ENCODE assay signal across 30 cellular contexts in the genomic region with DNA sequence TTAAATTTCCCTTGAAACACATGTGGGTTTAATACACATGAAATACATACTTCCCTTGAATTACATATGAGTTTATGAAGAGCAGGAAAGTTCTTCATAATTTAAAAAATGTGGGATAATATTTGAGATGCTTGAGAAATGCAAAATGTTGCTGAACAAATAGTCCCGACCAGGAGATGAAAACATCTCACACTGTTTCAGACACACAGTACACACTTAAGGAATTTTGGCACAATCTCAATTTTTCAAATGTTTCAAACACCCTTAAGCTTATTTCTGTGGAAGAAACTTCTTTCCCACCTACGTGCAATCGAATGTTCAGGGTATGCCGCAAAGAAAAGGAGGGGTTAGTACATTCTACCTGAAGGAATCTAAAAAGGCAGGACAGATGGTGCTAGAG. TPM values are rescaled to one million over a fixed set of nuclear protein-coding genes. Genes with fewer than 3 reads are reported as not detected.
A peak's percentile ranks its signal among the peaks of the same experiment; 100 is the strongest.
DNase-seq lines count a peak whose midpoint lies in the region; ATAC-seq, FAIRE-seq and TF ChIP-seq lines count a peak whose summit lies in the region.
"Had no signal": no experiment of that assay in that cellular context is flagged by ENCODE, and none has a peak within 500 bp of the region (broad histone marks: within the 10 kb centered on the region; RNA-seq: fewer than 3 reads in every experiment).

No MANE protein-coding gene starts in this region.

- H3K27ac Mint-ChIP-seq in chondrocyte (ENCODE audit: unreplicated experiment) = peak overlapping the region; percentile 70
- H3K27ac Mint-ChIP-seq: B cell; CD8-positive, alpha-beta T cell; GM23338; HFFc6; IgD-negative memory B cell had no signal

- H3K4me3 Mint-ChIP-seq in chondrocyte (ENCODE audit: unreplicated experiment) = peak overlapping the region; percentile 1
- H3K4me3 Mint-ChIP-seq: B cell; CD8-positive, alpha-beta T cell; GM23338; HFFc6; IgD-negative memory B cell had no signal

- no peaks in the 10 kb centered on the region for H3K36me3 Mint-ChIP-seq in chondrocyte (ENCODE audit: low read depth)
- H3K36me3 Mint-ChIP-seq: CD8-positive, alpha-beta T cell; IgD-negative memory B cell had no signal

- peaks cover 23% of the 10 kb centered on the region for H3K4me1 Mint-ChIP-seq in chondrocyte (ENCODE audit: low read depth)
- H3K4me1 Mint-ChIP-seq: B cell, IgD-negative memory B cell had no signal

- peaks cover 2% of the 10 kb centered on the region for H3K27me3 Mint-ChIP-seq in chondrocyte (ENCODE audit: low read depth)

- DNase-seq in GM03348 (ENCODE audit: low spot score) (peak; percentile 27), chondrocyte (ENCODE audit: low spot score) (no peak), left lung (no peak), RCC 7860 (ENCODE audit: low spot score) (no peak), GM12891 (ENCODE audit: insufficient read length, low spot score) (no peak)
- DNase-seq in stimulated activated CD4-positive, alpha-beta T cell treated with anti-CD3 and anti-CD28 coated beads, Interleukin-12 subunit alpha, Interleukin-12 subunit beta, amount 100 ng/mL, for 4 hours = no peak
- DNase-seq: Caco-2; CD8-positive, alpha-beta T cell; DMS 273 treated with DMSO at 0.1 percent for 48 hours; DND-41; HFFc6; NCI-H1048; NCI-H1417; NCI-H1694; NCI-H2029 treated with DMSO at 0.1 percent for 48 hours; NCI-H446 treated with DMSO at 0.1 percent for 48 hours; NCI-H526; NK-92 treated with Interleukin-12 subunit alpha and Interleukin-12 subunit beta, amount 100 ng/mL, for 24 hours; PC-3; Right ventricle myocardium superior had no signal

- H3K36me3 ChIP-seq in left lung = no peaks in the 10 kb centered on the region
- H3K36me3 ChIP-seq: HAP-1, SJSA1 had no signal

- H3K27me3 ChIP-seq in left lung = no peaks in the 10 kb centered on the region

- H3K4me3 ChIP-seq in left lung = no peak overlapping the region
- H3K4me3 ChIP-seq: A549, GM23338, HAP-1, SJSA1 had no signal

- TF ChIP-seq POLR2A in GM12891 (IDR thresholded peaks at IDR 0.05; ENCODE audit: low read depth, low read length) = no peak

- FAIRE-seq in RCC 7860 (lab: Jason Lieb, UNC) (no peak), GM12891 (lab: Jason Lieb, UNC) (no peak)
- FAIRE-seq: A549, GM18507 had no signal

- peaks cover 0 to 6% of the 10 kb centered on the region in 2 donors for H3K9me3 ChIP-seq in left lung
- H3K9me3 ChIP-seq: A549, Caco-2, HAP-1, SJSA1 had no signal

- H3K4me1 ChIP-seq in left lung = peaks cover 0 to under 1% of the 10 kb centered on the region in 2 donors
- H3K4me1 ChIP-seq: A549, HAP-1, SJSA1 had no signal

- no peaks in the 10 kb centered on the region for H3K9me3 Mint-ChIP-seq in chondrocyte (ENCODE audit: low read depth)
- H3K9me3 Mint-ChIP-seq: CD8-positive, alpha-beta T cell; HFFc6 had no signal

- no peak overlapping the region for H3K27ac ChIP-seq in left lung
- H3K27ac ChIP-seq: A549, C4-2B, HL-60, SJSA1 had no signal

- TF ChIP-seq CTCF in chondrocyte (IDR thresholded peaks at IDR 0.05) = no peak
- TF ChIP-seq CTCF in left lung (IDR thresholded peaks at IDR 0.05) = no peak

- ATAC-seq in left lung (peak; percentile 25), SK-N-SH treated with all-trans-retinoic acid at 6 μM for 48 hours (no peak)
- ATAC-seq: A549; CD8-positive, alpha-beta T cell; GM23338; PC-3 had no signal

- intact Hi-C loops in left lung (cut with DNase I) = no loop called here

TF ChIP-seq in GM12891, 5 proteins besides CTCF, POLR2A, EP300 and RAD21:
- TF ChIP-seq TAF1 (IDR thresholded peaks at IDR 0.05; ENCODE audit: low read depth, low read length) (no peak), POLR2AphosphoS5 (IDR thresholded peaks at IDR 0.05; ENCODE audit: low read depth, low read length) (no peak), POU2F2 (IDR thresholded peaks at IDR 0.05; ENCODE audit: low read depth, low read length) (no peak), PAX5 (IDR thresholded peaks at IDR 0.05; ENCODE audit: insufficient read depth, low read length, severe bottlenecking) (no peak), SPI1 (IDR thresholded peaks at IDR 0.05; ENCODE audit: low read depth, low read length) (no peak)

TF ChIP-seq in SK-N-SH treated with all-trans-retinoic acid at 6 μM for 48 hours, 23 proteins besides CTCF, POLR2A, EP300 and RAD21:
- TF ChIP-seq PPARA (CRISPR knock-in tag; IDR thresholded peaks at IDR 0.05; ENCODE audit: borderline replicate concordance) (no peak), ZFP3 (CRISPR knock-in tag; IDR thresholded peaks at IDR 0.05) (no peak), ZC3H10 (CRISPR knock-in tag; IDR thresholded peaks at IDR 0.05) (no peak), ZNF8 (CRISPR knock-in tag; IDR thresholded peaks at IDR 0.05) (no peak), RARB (CRISPR knock-in tag; IDR thresholded peaks at IDR 0.05) (no peak), ZNF565 (CRISPR knock-in tag; conservative IDR thresholded peaks at IDR 0.05; ENCODE audit: low read depth) (no peak), ZNF70 (CRISPR knock-in tag; IDR thresholded peaks at IDR 0.05) (no peak), BACH2 (CRISPR knock-in tag; IDR thresholded peaks at IDR 0.05; ENCODE audit: borderline replicate concordance) (no peak), OSR1 (CRISPR knock-in tag; IDR thresholded peaks at IDR 0.05) (no peak), TCF4 (CRISPR knock-in tag; IDR thresholded peaks at IDR 0.05; ENCODE audit: borderline replicate concordance) (no peak), CSDC2 (CRISPR knock-in tag; IDR thresholded peaks at IDR 0.05) (no peak), TOX (CRISPR knock-in tag; IDR thresholded peaks at IDR 0.05; ENCODE audit: borderline replicate concordance) (no peak), ESRRG (CRISPR knock-in tag; IDR thresholded peaks at IDR 0.05) (no peak), GLIS3 (CRISPR knock-in tag; IDR thresholded peaks at IDR 0.05) (no peak), ISL1 (CRISPR knock-in tag; IDR thresholded peaks at IDR 0.05) (no peak), ARNTL (CRISPR knock-in tag; IDR thresholded peaks at IDR 0.05; ENCODE audit: borderline replicate concordance, low read depth) (no peak)
- TF ChIP-seq, protein P1, sequence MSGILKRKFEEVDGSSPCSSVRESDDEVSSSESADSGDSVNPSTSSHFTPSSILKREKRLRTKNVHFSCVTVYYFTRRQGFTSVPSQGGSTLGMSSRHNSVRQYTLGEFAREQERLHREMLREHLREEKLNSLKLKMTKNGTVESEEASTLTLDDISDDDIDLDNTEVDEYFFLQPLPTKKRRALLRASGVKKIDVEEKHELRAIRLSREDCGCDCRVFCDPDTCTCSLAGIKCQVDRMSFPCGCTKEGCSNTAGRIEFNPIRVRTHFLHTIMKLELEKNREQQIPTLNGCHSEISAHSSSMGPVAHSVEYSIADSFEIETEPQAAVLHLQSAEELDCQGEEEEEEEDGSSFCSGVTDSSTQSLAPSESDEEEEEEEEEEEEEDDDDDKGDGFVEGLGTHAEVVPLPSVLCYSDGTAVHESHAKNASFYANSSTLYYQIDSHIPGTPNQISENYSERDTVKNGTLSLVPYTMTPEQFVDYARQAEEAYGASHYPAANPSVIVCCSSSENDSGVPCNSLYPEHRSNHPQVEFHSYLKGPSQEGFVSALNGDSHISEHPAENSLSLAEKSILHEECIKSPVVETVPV (CRISPR knock-in tag; IDR thresholded peaks at IDR 0.05) = no peak
- TF ChIP-seq, protein P2, sequence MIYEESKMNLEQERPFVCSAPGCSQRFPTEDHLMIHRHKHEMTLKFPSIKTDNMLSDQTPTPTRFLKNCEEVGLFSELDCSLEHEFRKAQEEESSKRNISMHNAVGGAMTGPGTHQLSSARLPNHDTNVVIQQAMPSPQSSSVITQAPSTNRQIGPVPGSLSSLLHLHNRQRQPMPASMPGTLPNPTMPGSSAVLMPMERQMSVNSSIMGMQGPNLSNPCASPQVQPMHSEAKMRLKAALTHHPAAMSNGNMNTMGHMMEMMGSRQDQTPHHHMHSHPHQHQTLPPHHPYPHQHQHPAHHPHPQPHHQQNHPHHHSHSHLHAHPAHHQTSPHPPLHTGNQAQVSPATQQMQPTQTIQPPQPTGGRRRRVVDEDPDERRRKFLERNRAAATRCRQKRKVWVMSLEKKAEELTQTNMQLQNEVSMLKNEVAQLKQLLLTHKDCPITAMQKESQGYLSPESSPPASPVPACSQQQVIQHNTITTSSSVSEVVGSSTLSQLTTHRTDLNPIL (CRISPR knock-in tag; IDR thresholded peaks at IDR 0.05; ENCODE audit: low read depth) = no peak
- TF ChIP-seq, protein P3, sequence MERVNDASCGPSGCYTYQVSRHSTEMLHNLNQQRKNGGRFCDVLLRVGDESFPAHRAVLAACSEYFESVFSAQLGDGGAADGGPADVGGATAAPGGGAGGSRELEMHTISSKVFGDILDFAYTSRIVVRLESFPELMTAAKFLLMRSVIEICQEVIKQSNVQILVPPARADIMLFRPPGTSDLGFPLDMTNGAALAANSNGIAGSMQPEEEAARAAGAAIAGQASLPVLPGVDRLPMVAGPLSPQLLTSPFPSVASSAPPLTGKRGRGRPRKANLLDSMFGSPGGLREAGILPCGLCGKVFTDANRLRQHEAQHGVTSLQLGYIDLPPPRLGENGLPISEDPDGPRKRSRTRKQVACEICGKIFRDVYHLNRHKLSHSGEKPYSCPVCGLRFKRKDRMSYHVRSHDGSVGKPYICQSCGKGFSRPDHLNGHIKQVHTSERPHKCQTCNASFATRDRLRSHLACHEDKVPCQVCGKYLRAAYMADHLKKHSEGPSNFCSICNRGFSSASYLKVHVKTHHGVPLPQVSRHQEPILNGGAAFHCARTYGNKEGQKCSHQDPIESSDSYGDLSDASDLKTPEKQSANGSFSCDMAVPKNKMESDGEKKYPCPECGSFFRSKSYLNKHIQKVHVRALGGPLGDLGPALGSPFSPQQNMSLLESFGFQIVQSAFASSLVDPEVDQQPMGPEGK (CRISPR knock-in tag; IDR thresholded peaks at IDR 0.05; ENCODE audit: borderline replicate concordance) = no peak

RNA-seq across cellular contexts. Expression of a gene that starts 38.6 kb away (rescaled TPM):
- total RNA-seq in chondrocyte (49.4 to 152 TPM (median 148 TPM) in 3 replicates), left lung (10 to 100 TPM; 59.0 to 61.6 TPM)
- polyA plus RNA-seq in GM12891 (2012; ENCODE audit: low read depth, missing spikeins) = 88.6 TPM
